In the genomic region with DNA sequence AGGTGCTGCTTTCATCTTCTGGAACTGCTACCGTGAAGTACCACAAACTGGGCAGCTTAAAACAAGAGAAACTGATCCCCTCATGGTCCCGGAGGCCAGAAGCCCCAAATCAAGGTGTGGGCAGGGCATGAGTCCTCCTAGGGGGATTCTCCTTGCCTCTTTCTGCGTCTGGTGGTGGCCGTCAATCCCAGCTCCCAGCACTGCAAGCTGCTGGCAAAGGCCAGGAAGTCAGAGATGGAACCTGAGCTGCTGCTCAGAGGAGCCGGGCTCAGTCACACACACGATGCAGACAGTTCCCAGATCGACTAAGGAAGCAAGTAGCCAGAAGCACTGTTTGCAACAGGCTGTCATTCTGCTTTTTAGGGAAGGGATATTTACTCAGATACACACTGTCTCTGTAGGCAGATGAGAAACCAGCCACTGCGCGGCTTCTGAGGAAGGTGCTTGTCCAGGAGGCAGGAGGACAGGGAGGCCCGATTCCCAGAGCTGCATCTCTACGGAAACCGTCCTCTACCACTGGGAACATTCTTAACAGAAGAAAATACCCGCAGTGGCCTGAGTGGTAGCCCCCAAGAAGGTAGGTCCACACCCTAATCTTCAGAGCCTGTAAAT, we compare ENCODE assay signal across 1 cellular context.
TF ChIP-seq lines count a peak whose summit lies in the region.

No MANE protein-coding gene starts in this region.

TF ChIP-seq in SK-N-SH treated with all-trans-retinoic acid at 6 μM for 48 hours, 23 proteins besides CTCF, POLR2A, EP300 and RAD21 (continued from another document):
- TF ChIP-seq, protein P1, sequence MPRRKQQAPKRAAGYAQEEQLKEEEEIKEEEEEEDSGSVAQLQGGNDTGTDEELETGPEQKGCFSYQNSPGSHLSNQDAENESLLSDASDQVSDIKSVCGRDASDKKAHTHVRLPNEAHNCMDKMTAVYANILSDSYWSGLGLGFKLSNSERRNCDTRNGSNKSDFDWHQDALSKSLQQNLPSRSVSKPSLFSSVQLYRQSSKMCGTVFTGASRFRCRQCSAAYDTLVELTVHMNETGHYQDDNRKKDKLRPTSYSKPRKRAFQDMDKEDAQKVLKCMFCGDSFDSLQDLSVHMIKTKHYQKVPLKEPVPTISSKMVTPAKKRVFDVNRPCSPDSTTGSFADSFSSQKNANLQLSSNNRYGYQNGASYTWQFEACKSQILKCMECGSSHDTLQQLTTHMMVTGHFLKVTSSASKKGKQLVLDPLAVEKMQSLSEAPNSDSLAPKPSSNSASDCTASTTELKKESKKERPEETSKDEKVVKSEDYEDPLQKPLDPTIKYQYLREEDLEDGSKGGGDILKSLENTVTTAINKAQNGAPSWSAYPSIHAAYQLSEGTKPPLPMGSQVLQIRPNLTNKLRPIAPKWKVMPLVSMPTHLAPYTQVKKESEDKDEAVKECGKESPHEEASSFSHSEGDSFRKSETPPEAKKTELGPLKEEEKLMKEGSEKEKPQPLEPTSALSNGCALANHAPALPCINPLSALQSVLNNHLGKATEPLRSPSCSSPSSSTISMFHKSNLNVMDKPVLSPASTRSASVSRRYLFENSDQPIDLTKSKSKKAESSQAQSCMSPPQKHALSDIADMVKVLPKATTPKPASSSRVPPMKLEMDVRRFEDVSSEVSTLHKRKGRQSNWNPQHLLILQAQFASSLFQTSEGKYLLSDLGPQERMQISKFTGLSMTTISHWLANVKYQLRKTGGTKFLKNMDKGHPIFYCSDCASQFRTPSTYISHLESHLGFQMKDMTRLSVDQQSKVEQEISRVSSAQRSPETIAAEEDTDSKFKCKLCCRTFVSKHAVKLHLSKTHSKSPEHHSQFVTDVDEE (CRISPR knock-in tag; IDR thresholded peaks at IDR 0.05): no peak
- TF ChIP-seq RARB (CRISPR knock-in tag; IDR thresholded peaks at IDR 0.05) (no peak), ESRRG (CRISPR knock-in tag; IDR thresholded peaks at IDR 0.05) (no peak)
